Comparison of ENCODE assay signal across 32 cellular contexts in the genomic region with DNA sequence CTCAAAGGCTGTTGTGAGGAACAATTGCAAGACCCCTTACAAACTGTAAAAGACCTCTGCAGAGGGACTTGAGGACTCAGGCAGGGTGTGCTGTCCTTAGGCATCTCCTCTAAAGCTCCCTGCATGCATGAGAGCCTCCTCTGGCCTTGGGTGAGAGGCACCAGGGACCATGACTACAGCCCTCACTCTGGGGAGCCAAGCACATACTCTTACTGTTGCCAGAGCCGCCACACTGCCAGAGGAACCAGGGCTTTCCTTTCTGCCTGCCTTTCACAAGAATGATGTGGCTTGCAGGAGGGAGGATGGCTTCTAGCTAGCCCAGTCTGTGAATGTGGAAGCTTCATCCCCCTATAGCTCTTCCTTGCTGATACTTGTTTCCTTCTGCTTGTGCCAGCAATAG. TPM values are rescaled to one million over a fixed set of nuclear protein-coding genes. Genes with fewer than 3 reads are reported as not detected.
"Had no signal": no experiment of that assay in that cellular context is flagged by ENCODE, and none has a peak within 500 bp of the region (broad histone marks: within the 10 kb centered on the region; RNA-seq: fewer than 3 reads in every experiment).

No MANE protein-coding gene starts in this region.

- H3K27ac Mint-ChIP-seq: activated B cell treated with CpG ODN at 0.5 μM for 24 hours; activated CD8-positive, alpha-beta T cell treated with anti-CD3 and anti-CD28 coated beads for 36 hours; activated naive CD8-positive, alpha-beta T cell; activated T-helper 17 cell treated with anti-CD3 and anti-CD28 coated beads, Interleukin-2, amount 50 U/mL, for 72 hours; T-helper 17 cell; T-helper 2 cell treated with Interferon-gamma antibody and Interleukin-4, amounts not matched to agents 5 μg/mL and 100 μg/mL, for 36 hours had no signal

- H3K4me3 Mint-ChIP-seq: activated B cell treated with CpG ODN at 0.5 μM for 24 hours; activated CD8-positive, alpha-beta T cell treated with anti-CD3 and anti-CD28 coated beads for 36 hours; activated naive CD8-positive, alpha-beta T cell; activated T-cell treated with anti-CD3 and anti-CD28 coated beads, Interleukin-2, amount 50 U/mL, for 4 hours; activated T-helper 17 cell treated with anti-CD3 and anti-CD28 coated beads, Interleukin-2, amount 50 U/mL, for 72 hours; effector memory CD8-positive, alpha-beta T cell; T-helper 17 cell; T-helper 2 cell treated with Interferon-gamma antibody and Interleukin-4, amounts not matched to agents 5 μg/mL and 100 μg/mL, for 36 hours had no signal

- H3K36me3 Mint-ChIP-seq: activated naive CD8-positive, alpha-beta T cell had no signal

- H3K4me3 ChIP-seq: esophagus muscularis mucosa, gastrocnemius medialis had no signal

- H3K9me3 Mint-ChIP-seq: activated B cell treated with CpG ODN at 0.5 μM for 24 hours; activated CD8-positive, alpha-beta T cell treated with anti-CD3 and anti-CD28 coated beads for 36 hours; activated T-cell treated with anti-CD3 and anti-CD28 coated beads, Interleukin-2, amount 50 U/mL, for 4 hours; activated T-helper 17 cell treated with anti-CD3 and anti-CD28 coated beads, Interleukin-2, amount 50 U/mL, for 72 hours; effector memory CD8-positive, alpha-beta T cell; T-helper 2 cell treated with Interferon-gamma antibody and Interleukin-4, amounts not matched to agents 5 μg/mL and 100 μg/mL, for 36 hours had no signal

- DNase-seq: activated B cell treated with CpG ODN at 0.5 μM for 24 hours; activated CD4-positive, alpha-beta T cell treated with anti-CD3 and anti-CD28 coated beads for 48 hours; activated CD4-positive, alpha-beta T cell treated with anti-CD3 and anti-CD28 coated beads, Interleukin-2, amount 50 U/mL, for 1 hour; activated CD4-positive, alpha-beta T cell treated with anti-CD3 and anti-CD28 coated beads, Interleukin-2, amount 50 U/mL, for 48 hours; activated CD8-positive, alpha-beta memory T cell treated with anti-CD3 and anti-CD28 coated beads for 24 hours; activated CD8-positive, alpha-beta T cell treated with anti-CD3 and anti-CD28 coated beads for 36 hours; activated effector memory CD4-positive, alpha-beta T cell treated with Interleukin-2 at 50 U/mL for 16 hours; activated gamma-delta T cell treated with Interleukin-2 at 50 U/mL for 16 hours; activated naive CD4-positive, alpha-beta T cell treated with anti-CD3 and anti-CD28 coated beads, Interleukin-2, amount 50 U/mL, for 16 hours; activated naive CD4-positive, alpha-beta T cell treated with Interleukin-2 at 50 U/mL for 16 hours; activated T-cell treated with anti-CD3 and anti-CD28 coated beads, Interleukin-2, amount 50 U/mL, for 4 hours; amniotic stem cell; anterior cingulate cortex; caudate nucleus; cortex of kidney; dermis blood vessel endothelial cell; effector CD4-positive, alpha-beta T cell; effector memory CD8-positive, alpha-beta T cell; erythroblast; foreskin keratinocyte; gastrocnemius medialis; T-helper 1 cell; T-helper 17 cell; T1000; WERI-Rb-1 had no signal

- H3K4me1 ChIP-seq: foreskin keratinocyte, gastrocnemius medialis had no signal

- H3K9me3 ChIP-seq: esophagus muscularis mucosa, gastrocnemius medialis had no signal

- H3K27ac ChIP-seq: esophagus muscularis mucosa, foreskin keratinocyte, gastrocnemius medialis, WERI-Rb-1 had no signal

- ATAC-seq: activated CD4-positive, CD25-positive, alpha-beta regulatory T cell treated with anti-CD3 and anti-CD28 coated beads, Interleukin-2, amount 50 U/mL, for 24 hours; activated CD8-positive, alpha-beta T cell treated with anti-CD3 and anti-CD28 coated beads for 36 hours; activated T-cell treated with anti-CD3 and anti-CD28 coated beads, Interleukin-2, amount 50 U/mL, for 4 hours; activated T-helper 17 cell treated with anti-CD3 and anti-CD28 coated beads, Interleukin-2, amount 50 U/mL, for 72 hours; effector memory CD8-positive, alpha-beta T cell; foreskin keratinocyte; gastrocnemius medialis; T-helper 17 cell had no signal

- FAIRE-seq: astrocyte, colon had no signal

- H3K36me3 ChIP-seq: esophagus muscularis mucosa, gastrocnemius medialis had no signal

RNA-seq across cellular contexts. Expression of a gene that starts 5.9 kb away (rescaled TPM):
- total RNA-seq: activated B cell treated with CpG ODN at 0.5 μM for 24 hours; activated CD8-positive, alpha-beta T cell treated with anti-CD3 and anti-CD28 coated beads for 36 hours; activated T-helper 17 cell treated with anti-CD3 and anti-CD28 coated beads, Interleukin-2, amount 50 U/mL, for 72 hours; gastrocnemius medialis; T-helper 17 cell had no signal
- polyA plus RNA-seq: foreskin keratinocyte had no signal
